Comparison of ENCODE assay signal across 32 cellular contexts in the genomic region with DNA sequence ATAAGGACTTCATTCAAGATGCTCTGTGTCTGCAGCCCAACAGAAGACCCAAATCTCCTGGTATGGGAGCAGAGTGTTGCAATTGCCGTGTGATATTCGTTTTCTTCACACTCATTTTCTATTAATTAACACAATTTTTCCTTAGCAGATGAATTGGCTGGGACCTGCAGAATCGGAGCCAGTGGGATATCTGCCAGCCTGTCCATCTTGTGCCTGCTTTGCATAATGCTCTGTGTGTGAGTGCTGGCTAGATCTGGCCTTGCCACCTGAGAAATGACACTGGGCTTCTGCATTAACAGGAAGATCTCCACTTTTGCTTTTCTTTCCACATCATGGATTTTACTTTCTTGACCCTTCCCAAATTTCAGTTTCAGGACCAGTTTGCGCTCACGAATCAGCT.
"Had no signal": no experiment of that assay in that cellular context is flagged by ENCODE, and none has a peak within 500 bp of the region (broad histone marks: within the 10 kb centered on the region; RNA-seq: fewer than 3 reads in every experiment).

No MANE protein-coding gene starts in this region.

- H3K9me3 Mint-ChIP-seq: activated B cell treated with CpG ODN at 0.5 μM for 24 hours; activated CD4-positive, alpha-beta memory T cell treated with anti-CD3 and anti-CD28 coated beads for 36 hours; activated CD4-positive, alpha-beta T cell treated with anti-CD3 and anti-CD28 coated beads, Interleukin-2, amount 10 ng/mL, durations not matched to agents 24 days and 14 days; activated CD8-positive, alpha-beta T cell treated with anti-CD3 and anti-CD28 coated beads for 36 hours; activated naive CD4-positive, alpha-beta T cell treated with anti-CD3 and anti-CD28 coated beads for 36 hours; activated naive CD4-positive, alpha-beta T cell treated with anti-CD3 and anti-CD28 coated beads, Interleukin-2, amount 50 U/mL, for 72 hours; activated naive CD8-positive, alpha-beta T cell treated with anti-CD3 and anti-CD28 coated beads for 36 hours; activated T-cell treated with anti-CD3 and anti-CD28 coated beads, Interleukin-2, amount 50 U/mL, for 4 hours; activated T-cell treated with anti-CD3 and anti-CD28 coated beads, Interleukin-2, amount 50 U/mL, for 72 hours; activated T-helper 1 cell treated with anti-CD3 and anti-CD28 coated beads, Interleukin-12 subunit alpha, Interleukin-12 subunit beta, Interleukin-2, Interleukin-4 antibody, amounts not matched to agents 30 ng/mL and 10 ng/mL and 1 ng/mL, durations not matched to agents 14 hours and 24 hours and 36 hours; activated T-helper 17 cell treated with anti-CD3 and anti-CD28 coated beads, Interleukin-2, amount 50 U/mL, for 72 hours; T-cell had no signal

- H3K27ac ChIP-seq: adrenal gland, body of pancreas, VCaP had no signal

- H3K36me3 ChIP-seq: adrenal gland had no signal

- H3K4me3 Mint-ChIP-seq: activated B cell treated with CpG ODN at 0.5 μM for 24 hours; activated CD4-positive, alpha-beta memory T cell treated with anti-CD3 and anti-CD28 coated beads for 36 hours; activated CD4-positive, alpha-beta T cell treated with anti-CD3 and anti-CD28 coated beads, Interleukin-2, amount 10 ng/mL, durations not matched to agents 24 days and 14 days; activated CD8-positive, alpha-beta T cell treated with anti-CD3 and anti-CD28 coated beads for 36 hours; activated naive CD4-positive, alpha-beta T cell treated with anti-CD3 and anti-CD28 coated beads for 36 hours; activated naive CD8-positive, alpha-beta T cell treated with anti-CD3 and anti-CD28 coated beads for 36 hours; activated T-cell treated with anti-CD3 and anti-CD28 coated beads, Interleukin-2, amount 50 U/mL, for 4 hours; activated T-cell treated with anti-CD3 and anti-CD28 coated beads, Interleukin-2, amount 50 U/mL, for 72 hours; activated T-helper 1 cell treated with anti-CD3 and anti-CD28 coated beads, Interleukin-12 subunit alpha, Interleukin-12 subunit beta, Interleukin-2, Interleukin-4 antibody, amounts not matched to agents 30 ng/mL and 10 ng/mL and 1 ng/mL, durations not matched to agents 14 hours and 24 hours and 36 hours; activated T-helper 17 cell treated with anti-CD3 and anti-CD28 coated beads, Interleukin-2, amount 50 U/mL, for 72 hours; T-cell; T-helper 17 cell had no signal

- H3K4me1 ChIP-seq: adrenal gland had no signal

- H3K4me1 Mint-ChIP-seq: activated B cell treated with CpG ODN at 0.5 μM for 24 hours; activated CD4-positive, alpha-beta T cell treated with anti-CD3 and anti-CD28 coated beads, Interleukin-2, amount 10 ng/mL, durations not matched to agents 24 days and 14 days; activated naive CD8-positive, alpha-beta T cell treated with anti-CD3 and anti-CD28 coated beads for 36 hours; activated T-helper 17 cell treated with anti-CD3 and anti-CD28 coated beads, Interleukin-2, amount 50 U/mL, for 72 hours; T-cell; T-helper 17 cell had no signal

- H3K27me3 ChIP-seq: adrenal gland, body of pancreas had no signal

- H3K4me3 ChIP-seq: adrenal gland, body of pancreas had no signal

- DNase-seq: activated B cell treated with CpG ODN at 0.5 μM for 24 hours; activated CD4-positive, alpha-beta memory T cell treated with anti-CD3 and anti-CD28 coated beads for 36 hours; activated CD4-positive, alpha-beta T cell treated with anti-CD3 and anti-CD28 coated beads for 4 hours; activated CD4-positive, alpha-beta T cell treated with anti-CD3 and anti-CD28 coated beads, Interleukin-2, amount 10 ng/mL, durations not matched to agents 24 days and 14 days; activated CD4-positive, alpha-beta T cell treated with anti-CD3 and anti-CD28 coated beads, Interleukin-2, amount 50 U/mL, for 1 hour; activated CD4-positive, alpha-beta T cell treated with anti-CD3 and anti-CD28 coated beads, Interleukin-2, amount 50 U/mL, for 4 hours; activated CD4-positive, CD25-positive, alpha-beta regulatory T cell treated with anti-CD3 and anti-CD28 coated beads, Interleukin-2, amount 50 U/mL, for 72 hours; activated CD8-positive, alpha-beta memory T cell treated with anti-CD3 and anti-CD28 coated beads, Interleukin-2, amount 50 U/mL, for 4 hours; activated CD8-positive, alpha-beta T cell treated with anti-CD3 and anti-CD28 coated beads for 36 hours; activated effector memory CD4-positive, alpha-beta T cell treated with anti-CD3 and anti-CD28 coated beads, Interleukin-2, amount 50 U/mL, for 16 hours; activated gamma-delta T cell treated with Interleukin-2 at 50 U/mL for 16 hours; activated naive CD4-positive, alpha-beta T cell; activated naive CD4-positive, alpha-beta T cell treated with anti-CD3 and anti-CD28 coated beads for 36 hours; activated naive CD4-positive, alpha-beta T cell treated with anti-CD3 and anti-CD28 coated beads, Interleukin-2, amount 50 U/mL, for 16 hours; activated naive CD8-positive, alpha-beta T cell treated with anti-CD3 and anti-CD28 coated beads for 36 hours; activated T-cell treated with anti-CD3 and anti-CD28 coated beads for 4 hours; activated T-cell treated with anti-CD3 and anti-CD28 coated beads, Interleukin-2, amount 50 U/mL, for 1 hour; activated T-cell treated with anti-CD3 and anti-CD28 coated beads, Interleukin-2, amount 50 U/mL, for 4 hours; activated T-cell treated with anti-CD3 and anti-CD28 coated beads, Interleukin-2, amount 50 U/mL, for 72 hours; adrenal gland; amniotic stem cell; aorta; central memory CD4-positive, alpha-beta T cell; cerebellar nuclear complex; T-cell; T-helper 17 cell; T-helper 9 cell had no signal

- H3K9me3 ChIP-seq: adrenal gland, body of pancreas had no signal

- ATAC-seq: activated CD8-positive, alpha-beta T cell treated with anti-CD3 and anti-CD28 coated beads for 36 hours; activated naive CD4-positive, alpha-beta T cell treated with anti-CD3 and anti-CD28 coated beads, Interleukin-2, amount 50 U/mL, for 72 hours; activated T-cell treated with anti-CD3 and anti-CD28 coated beads, Interleukin-2, amount 50 U/mL, for 4 hours; activated T-cell treated with anti-CD3 and anti-CD28 coated beads, Interleukin-2, amount 50 U/mL, for 72 hours; activated T-helper 17 cell treated with anti-CD3 and anti-CD28 coated beads, Interleukin-2, amount 50 U/mL, for 72 hours; body of pancreas; T-cell; T-helper 17 cell had no signal

- H3K36me3 Mint-ChIP-seq: activated CD4-positive, alpha-beta memory T cell treated with anti-CD3 and anti-CD28 coated beads for 36 hours; activated naive CD4-positive, alpha-beta T cell treated with anti-CD3 and anti-CD28 coated beads, Interleukin-2, amount 50 U/mL, for 72 hours; activated naive CD8-positive, alpha-beta T cell treated with anti-CD3 and anti-CD28 coated beads for 36 hours; T-cell had no signal

- H3K27ac Mint-ChIP-seq: activated B cell treated with CpG ODN at 0.5 μM for 24 hours; activated CD4-positive, alpha-beta memory T cell treated with anti-CD3 and anti-CD28 coated beads for 36 hours; activated CD4-positive, alpha-beta T cell treated with anti-CD3 and anti-CD28 coated beads, Interleukin-2, amount 10 ng/mL, durations not matched to agents 24 days and 14 days; activated CD8-positive, alpha-beta T cell treated with anti-CD3 and anti-CD28 coated beads for 36 hours; activated naive CD4-positive, alpha-beta T cell treated with anti-CD3 and anti-CD28 coated beads for 36 hours; activated naive CD4-positive, alpha-beta T cell treated with anti-CD3 and anti-CD28 coated beads, Interleukin-2, amount 50 U/mL, for 72 hours; activated naive CD8-positive, alpha-beta T cell treated with anti-CD3 and anti-CD28 coated beads for 36 hours; activated T-cell treated with anti-CD3 and anti-CD28 coated beads, Interleukin-2, amount 50 U/mL, for 72 hours; activated T-helper 1 cell treated with anti-CD3 and anti-CD28 coated beads, Interleukin-12 subunit alpha, Interleukin-12 subunit beta, Interleukin-2, Interleukin-4 antibody, amounts not matched to agents 30 ng/mL and 10 ng/mL and 1 ng/mL, durations not matched to agents 14 hours and 24 hours and 36 hours; activated T-helper 17 cell treated with anti-CD3 and anti-CD28 coated beads, Interleukin-2, amount 50 U/mL, for 72 hours; T-cell; T-helper 17 cell had no signal

- H3K27me3 Mint-ChIP-seq: activated CD4-positive, alpha-beta T cell treated with anti-CD3 and anti-CD28 coated beads, Interleukin-2, amount 10 ng/mL, durations not matched to agents 24 days and 14 days had no signal
